8 cellular contexts compared by ENCODE assay signal in genomic region chr16:31869511-31870201, GRCh38.
DNase-seq lines count a peak whose midpoint lies in the region; ATAC-seq lines count a peak whose summit lies in the region.

No MANE protein-coding gene starts in this region.

- H3K4me3 Mint-ChIP-seq in activated naive CD8-positive, alpha-beta T cell treated with anti-CD3 and anti-CD28 coated beads, Interleukin-2, amount 50 U/mL, for 24 hours, result peak overlapping the region; percentile 71

- H3K27me3 Mint-ChIP-seq in activated naive CD8-positive, alpha-beta T cell treated with anti-CD3 and anti-CD28 coated beads, Interleukin-2, amount 50 U/mL, for 24 hours, result peaks cover 4% of the 10 kb centered on the region

- H3K36me3 Mint-ChIP-seq in activated naive CD8-positive, alpha-beta T cell treated with anti-CD3 and anti-CD28 coated beads, Interleukin-2, amount 50 U/mL, for 24 hours (ENCODE audit: low read depth), result peaks cover 7% of the 10 kb centered on the region

- peak; percentile 93 for DNase-seq in SKM-1 (lab: John Stamatoyannopoulos, UW; ENCODE audit: unreplicated experiment)
- peak; percentile 61 for DNase-seq in activated naive CD8-positive, alpha-beta T cell treated with anti-CD3 and anti-CD28 coated beads, Interleukin-2, amount 50 U/mL, for 24 hours
- peak; percentile 92 for DNase-seq in iris pigment epithelial cell (ENCODE audit: low read depth)
- DNase-seq in stimulated activated CD4-positive, alpha-beta T cell treated with anti-CD3 and anti-CD28 coated beads, TNF-alpha, amount 100 ng/mL, for 48 hours (ENCODE audit: low read depth in 3 of 3), result peak in 2 of 3 donors; percentile 56 to 67
- no peak for DNase-seq in DMS79 (lab: John Stamatoyannopoulos, UW)
- no peak for DNase-seq in 8988T

- ATAC-seq in GM18499 (IDR thresholded peaks at IDR 0.05; ENCODE audit: insufficient read depth, unreplicated experiment), result peak; percentile 43
- ATAC-seq in HG03442 (IDR thresholded peaks at IDR 0.05; ENCODE audit: unreplicated experiment), result peak; percentile 41
- ATAC-seq in activated naive CD8-positive, alpha-beta T cell treated with anti-CD3 and anti-CD28 coated beads, Interleukin-2, amount 50 U/mL, for 24 hours, result peak; percentile 79

- H3K27ac Mint-ChIP-seq in activated naive CD8-positive, alpha-beta T cell treated with anti-CD3 and anti-CD28 coated beads, Interleukin-2, amount 50 U/mL, for 24 hours, result peak overlapping the region; percentile 94

- peaks cover 54% of the 10 kb centered on the region for H3K4me1 Mint-ChIP-seq in activated naive CD8-positive, alpha-beta T cell treated with anti-CD3 and anti-CD28 coated beads, Interleukin-2, amount 50 U/mL, for 24 hours

- H3K9me3 Mint-ChIP-seq in activated naive CD8-positive, alpha-beta T cell treated with anti-CD3 and anti-CD28 coated beads, Interleukin-2, amount 50 U/mL, for 24 hours, result no peaks in the 10 kb centered on the region

Comparison
In these comparisons a context has a peak if more than half of its experiments do, and no peak if none do; other contexts are left out.
1. DNase-seq: peak in SKM-1 (single experiment), activated naive CD8-positive, alpha-beta T cell treated with anti-CD3 and anti-CD28 coated beads, Interleukin-2, amount 50 U/mL, for 24 hours (single experiment), iris pigment epithelial cell (single experiment) and stimulated activated CD4-positive, alpha-beta T cell treated with anti-CD3 and anti-CD28 coated beads, TNF-alpha, amount 100 ng/mL, for 48 hours (2 of 3); none in DMS79 (single experiment) and 8988T (single experiment).
2. Peak in every context shown above with its lines, with median percentiles within 50 percentile points of each other: ATAC-seq.